Comparison of ENCODE assay signal across 16 cellular contexts in the genomic region with DNA sequence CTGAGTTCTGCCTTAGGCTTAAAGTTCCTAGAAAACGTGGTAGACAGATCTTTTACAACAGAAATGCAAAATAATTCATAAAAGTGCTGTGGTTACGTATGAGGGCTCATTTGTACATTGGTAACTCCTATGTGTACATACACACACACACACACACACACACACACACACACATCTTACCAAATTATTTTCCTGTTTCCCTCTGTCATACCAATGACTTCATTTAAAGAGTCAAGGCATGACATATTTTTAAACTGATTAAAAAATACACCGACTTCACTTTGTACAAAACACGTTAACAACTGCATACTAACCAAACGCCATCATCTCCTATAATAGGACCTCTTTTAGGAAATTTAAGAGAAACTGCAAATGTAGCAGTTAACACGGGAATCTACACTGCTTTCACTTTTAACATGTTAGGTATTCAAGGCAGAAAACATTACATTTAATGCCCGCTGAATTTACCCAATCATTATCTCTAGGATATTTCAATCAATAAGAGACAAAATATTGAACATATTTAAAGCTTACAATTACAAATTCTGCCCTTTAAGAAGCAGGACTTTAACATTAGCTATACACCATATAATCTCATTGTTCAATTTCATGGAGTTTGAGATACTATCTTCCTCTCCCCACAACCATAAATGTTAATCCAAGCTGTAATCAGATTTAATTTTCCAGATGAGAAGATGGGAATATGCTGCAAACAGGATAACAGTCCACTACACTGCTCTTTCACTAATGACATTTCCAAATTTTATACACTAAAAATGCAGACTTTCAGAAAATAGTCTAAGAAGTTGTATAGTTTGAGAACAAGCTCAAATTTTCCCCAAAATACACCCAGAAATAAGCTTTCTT.
DNase-seq lines count a peak whose midpoint lies in the region; ATAC-seq and TF ChIP-seq lines count a peak whose summit lies in the region.
"Had no signal": no experiment of that assay in that cellular context is flagged by ENCODE, and none has a peak within 500 bp of the region (broad histone marks: within the 10 kb centered on the region; RNA-seq: fewer than 3 reads in every experiment).

No MANE protein-coding gene starts in this region.

- no peak for TF ChIP-seq CTCF in neutrophil (IDR thresholded peaks at IDR 0.05)

- H3K27me3 ChIP-seq in MG63 = no peaks in the 10 kb centered on the region
- H3K27me3 ChIP-seq in neutrophil = no peaks in the 10 kb centered on the region
- H3K27me3 ChIP-seq: Peyer's patch, vagina had no signal

- peak overlapping the region; percentile 29 for H3K27ac ChIP-seq in neutrophil
- H3K27ac ChIP-seq: Peyer's patch, skin epidermis, vagina had no signal

- H3K4me1 ChIP-seq in neutrophil (ENCODE audit: control insufficient read depth in 1 of 2, insufficient read depth in 1 of 2, low read depth in 1 of 2, low read length in 1 of 2) = peaks cover 16 to 19% of the 10 kb centered on the region in 2 experiments
- H3K4me1 ChIP-seq: Peyer's patch had no signal

- H3K4me1 Mint-ChIP-seq in activated CD4-positive, alpha-beta T cell treated with anti-CD3 and anti-CD28 coated beads, Interleukin-2, amount 10 ng/mL, durations not matched to agents 7 days and 5 days = peaks cover 11% of the 10 kb centered on the region

- ATAC-seq in GM19467 (IDR thresholded peaks at IDR 0.05; ENCODE audit: unreplicated experiment) = no peak

- no peaks in the 10 kb centered on the region for H3K27me3 Mint-ChIP-seq in activated CD4-positive, alpha-beta T cell treated with anti-CD3 and anti-CD28 coated beads, Interleukin-2, amount 10 ng/mL, durations not matched to agents 7 days and 5 days
- H3K27me3 Mint-ChIP-seq: activated CD4-positive, alpha-beta T cell treated with anti-CD3 and anti-CD28 coated beads for 36 hours had no signal

- no peak for DNase-seq in activated CD4-positive, alpha-beta T cell treated with anti-CD3 and anti-CD28 coated beads, Interleukin-2, amount 10 ng/mL, durations not matched to agents 7 days and 5 days
- DNase-seq in activated CD4-positive, alpha-beta T cell treated with anti-CD3 and anti-CD28 coated beads for 1 hour = no peak
- DNase-seq in MG63 = no peak
- peak; percentile 7 to 18 for DNase-seq in dermis microvascular lymphatic vessel endothelial cell (ENCODE audit: low read depth in 2 of 2)
- DNase-seq in NCI-H1092 treated with DMSO at 0.1 percent for 48 hours (lab: John Stamatoyannopoulos, UW) = no peak
- no peak for DNase-seq in effector CD4-positive, alpha-beta T cell
- DNase-seq: HCEC 1CT; mammary epithelial cell; NCI-H1417 treated with DMSO at 0.1 percent for 48 hours; Peyer's patch; stimulated activated naive CD4-positive, alpha-beta T cell treated with Interleukin-2 at 50 U/mL for 16 hours had no signal

- H3K36me3 ChIP-seq in MG63 = no peaks in the 10 kb centered on the region
- H3K36me3 ChIP-seq in neutrophil = no peaks in the 10 kb centered on the region
- H3K36me3 ChIP-seq: Peyer's patch, vagina had no signal

- peak overlapping the region; percentile 22 for H3K4me3 ChIP-seq in MG63
- H3K4me3 ChIP-seq in neutrophil (ENCODE audit: low read depth in 1 of 2, low read length in 1 of 2) = peak overlapping the region in 1 of 2 experiments; percentile 23
- H3K4me3 ChIP-seq: Peyer's patch, skin epidermis, vagina had no signal

- CTCF ChIA-PET in activated CD4-positive, alpha-beta T cell treated with anti-CD3 and anti-CD28 coated beads, Interleukin-2, amount 10 ng/mL, durations not matched to agents 7 days and 5 days (lab: Charles Lee) = no interaction called here

- H3K9me3 ChIP-seq in MG63 (no peaks in the 10 kb centered on the region), neutrophil (no peaks in the 10 kb centered on the region)
- H3K9me3 ChIP-seq: Peyer's patch, vagina had no signal

- H3K27ac Mint-ChIP-seq in activated CD4-positive, alpha-beta T cell treated with anti-CD3 and anti-CD28 coated beads, Interleukin-2, amount 10 ng/mL, durations not matched to agents 7 days and 5 days = no peak overlapping the region
- H3K27ac Mint-ChIP-seq: activated CD4-positive, alpha-beta T cell treated with anti-CD3 and anti-CD28 coated beads for 36 hours had no signal

- no peaks in the 10 kb centered on the region for H3K9me3 Mint-ChIP-seq in activated CD4-positive, alpha-beta T cell treated with anti-CD3 and anti-CD28 coated beads, Interleukin-2, amount 10 ng/mL, durations not matched to agents 7 days and 5 days

- H3K4me3 Mint-ChIP-seq in activated CD4-positive, alpha-beta T cell treated with anti-CD3 and anti-CD28 coated beads, Interleukin-2, amount 10 ng/mL, durations not matched to agents 7 days and 5 days = peak overlapping the region; percentile 19
- H3K4me3 Mint-ChIP-seq: activated CD4-positive, alpha-beta T cell treated with anti-CD3 and anti-CD28 coated beads for 36 hours had no signal

- H3K36me3 Mint-ChIP-seq in activated CD4-positive, alpha-beta T cell treated with anti-CD3 and anti-CD28 coated beads, Interleukin-2, amount 10 ng/mL, durations not matched to agents 7 days and 5 days (ENCODE audit: low read depth) = no peaks in the 10 kb centered on the region

- POLR2A ChIA-PET in activated CD4-positive, alpha-beta T cell treated with anti-CD3 and anti-CD28 coated beads, Interleukin-2, amount 10 ng/mL, durations not matched to agents 7 days and 5 days (lab: Charles Lee) = no interaction called here

Comparison
In these comparisons a context has a peak if more than half of its experiments do, and no peak if none do; other contexts are left out.
1. DNase-seq: peak in dermis microvascular lymphatic vessel endothelial cell (2 of 2); none in activated CD4-positive, alpha-beta T cell treated with anti-CD3 and anti-CD28 coated beads, Interleukin-2, amount 10 ng/mL, durations not matched to agents 7 days and 5 days (single experiment), activated CD4-positive, alpha-beta T cell treated with anti-CD3 and anti-CD28 coated beads for 1 hour (single experiment), MG63 (single experiment), NCI-H1092 treated with DMSO at 0.1 percent for 48 hours (single experiment) and effector CD4-positive, alpha-beta T cell (single experiment).